ENCODE assay signal across 8 cellular contexts in the genomic region with DNA sequence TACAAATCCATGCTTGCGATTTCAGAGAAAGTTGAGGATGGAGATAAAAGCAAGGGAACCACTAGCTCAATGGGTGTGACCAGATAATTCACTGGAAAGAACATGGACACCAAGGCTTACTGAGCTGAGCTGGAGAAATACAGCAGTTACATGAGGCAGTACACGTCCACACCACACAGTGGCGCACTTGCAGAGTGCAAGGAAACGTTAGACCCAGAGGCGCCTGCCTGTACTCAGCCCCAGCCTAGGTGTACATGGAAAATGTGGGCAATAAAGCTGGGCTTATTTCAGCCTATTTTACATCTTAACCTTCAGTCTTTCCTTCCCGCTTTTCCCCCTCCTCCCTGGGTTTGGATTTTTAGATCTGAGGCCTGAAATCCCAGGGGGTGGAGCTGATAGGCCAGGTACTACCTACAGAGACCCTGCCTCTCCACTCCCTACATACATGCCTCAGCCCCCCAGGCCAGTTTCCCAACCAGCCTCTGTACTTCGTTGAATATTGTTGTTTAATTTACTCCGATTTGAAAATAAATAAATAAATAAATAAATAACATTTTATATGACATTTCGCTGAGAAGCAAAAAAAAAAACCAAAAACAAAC.
DNase-seq lines count a peak whose midpoint lies in the region; ATAC-seq and TF ChIP-seq lines count a peak whose summit lies in the region.

No MANE protein-coding gene starts in this region.

- H3K27me3 ChIP-seq in Karpas-422 (ENCODE audit: low read length): no peaks in the 10 kb centered on the region
- H3K27me3 ChIP-seq in PC-3 (ENCODE audit: low read length): no peaks in the 10 kb centered on the region
- H3K27me3 ChIP-seq in neuronal stem cell (ENCODE audit: control insufficient read depth in 3 of 3, insufficient read depth in 3 of 3, low read depth in 1 of 3, low read length in 3 of 3): peaks cover 0 to 6% (median 0%) of the 10 kb centered on the region in 3 experiments
- H3K27me3 ChIP-seq in tibial nerve: no peaks in the 10 kb centered on the region

- H3K4me2 ChIP-seq in Karpas-422 (ENCODE audit: low read depth, low read length, poor library complexity, severe bottlenecking) (no peak overlapping the region), PC-3 (ENCODE audit: low read length) (no peak overlapping the region), neuronal stem cell (ENCODE audit: insufficient read depth, low read length, poor library complexity, severe bottlenecking) (no peak overlapping the region)

- no peak for TF ChIP-seq POLR2A in tibial nerve (IDR thresholded peaks at IDR 0.05)

- H4K8ac ChIP-seq in neuronal stem cell (ENCODE audit: low read depth, low read length): no peak overlapping the region

- no peak overlapping the region for H3K23ac ChIP-seq in neuronal stem cell (ENCODE audit: low read depth, low read length, poor library complexity)

- H2BK5ac ChIP-seq in neuronal stem cell (ENCODE audit: low read length): no peak overlapping the region

- peak; percentile 83 for TF ChIP-seq CTCF in PC-3 (conservative IDR thresholded peaks at IDR 0.05; ENCODE audit: low read depth, low read length)
- peak; percentile 98 for TF ChIP-seq CTCF in fibroblast of pulmonary artery (IDR thresholded peaks at IDR 0.05; ENCODE audit: low read length, missing control alignments)
- TF ChIP-seq CTCF in tibial nerve (IDR thresholded peaks at IDR 0.05): peak; percentile 55 to 76 (median 63)

- H3K36me3 Mint-ChIP-seq in activated T-cell treated with anti-CD3 and anti-CD28 coated beads, Interleukin-2, amount 50 U/mL, for 4 hours (ENCODE audit: insufficient read depth): no peaks in the 10 kb centered on the region

- no CpG with 5 or more reads among the region's 9 CpGs for WGBS in neuronal stem cell (ENCODE audit: extremely low coverage in 2 of 2, insufficient read length in 2 of 2, insufficient replicate concordance in 1 of 2), 2 donors
- WGBS in tibial nerve, 2 donors: 28 to 29% methylated on average over 9 of the region's 9 CpGs

- H2AK5ac ChIP-seq in neuronal stem cell (ENCODE audit: low read depth, low read length): no peak overlapping the region

- no peaks in the 10 kb centered on the region for H4K20me1 ChIP-seq in Karpas-422 (ENCODE audit: insufficient read depth, low read depth, low read length)
- H4K20me1 ChIP-seq in PC-3 (ENCODE audit: low read length): no peaks in the 10 kb centered on the region

- no peaks in the 10 kb centered on the region for H3K9me3 ChIP-seq in Karpas-422 (ENCODE audit: low read length)
- no peaks in the 10 kb centered on the region for H3K9me3 ChIP-seq in PC-3 (ENCODE audit: low read length)
- no peaks in the 10 kb centered on the region for H3K9me3 ChIP-seq in neuronal stem cell (replicated peaks in 1 of 2; ENCODE audit: control insufficient read depth in 2 of 2, insufficient read depth in 1 of 2, low read depth in 1 of 2, low read length in 2 of 2)
- H3K9me3 ChIP-seq in tibial nerve: no peaks in the 10 kb centered on the region

- H2BK12ac ChIP-seq in neuronal stem cell (ENCODE audit: low read length): no peak overlapping the region

- no peaks in the 10 kb centered on the region for H3K79me1 ChIP-seq in neuronal stem cell (ENCODE audit: low read depth, low read length)

- H3K4me1 ChIP-seq in Karpas-422 (ENCODE audit: low read length): no peaks in the 10 kb centered on the region
- H3K4me1 ChIP-seq in PC-3 (ENCODE audit: insufficient read depth, low read length): no peaks in the 10 kb centered on the region
- H3K4me1 ChIP-seq in neuronal stem cell (ENCODE audit: control insufficient read depth in 2 of 2, insufficient read depth in 1 of 2, low read depth in 1 of 2, low read length in 2 of 2): no peaks in the 10 kb centered on the region
- peaks cover 0 to 3% (median 0%) of the 10 kb centered on the region in 4 donors for H3K4me1 ChIP-seq in tibial nerve

- intact Hi-C loops in PC-3 (cut with micrococcal nuclease): loop anchor here (1.0 to 2.0 kb wide), 5 partner anchors 76 to 243 kb away; no protein-coding TSS in a partner anchor

- H3K18ac ChIP-seq in neuronal stem cell (ENCODE audit: low read length): no peak overlapping the region

- H3K79me2 ChIP-seq in Karpas-422 (ENCODE audit: low read length) (no peaks in the 10 kb centered on the region), PC-3 (ENCODE audit: low read length) (no peaks in the 10 kb centered on the region)

- H2AFZ ChIP-seq in Karpas-422 (ENCODE audit: low read length) (no peak overlapping the region; the same call in 1 of the 2 replicates), PC-3 (ENCODE audit: low read length) (no peak overlapping the region), neuronal stem cell (ENCODE audit: low read length) (no peak overlapping the region)

- no peaks in the 10 kb centered on the region for H3K9me2 ChIP-seq in Karpas-422 (replicated peaks; ENCODE audit: insufficient read depth, low read length)
- no peaks in the 10 kb centered on the region for H3K9me2 ChIP-seq in PC-3 (replicated peaks; ENCODE audit: low read length)

- TF ChIP-seq EP300 in tibial nerve (IDR thresholded peaks at IDR 0.05): no peak

- peak; percentile 87 for DNase-seq in GM03348 (ENCODE audit: low spot score)
- peak; percentile 86 for DNase-seq in H4 (ENCODE audit: low spot score)
- DNase-seq in Karpas-422: peak; percentile 88
- DNase-seq in PC-3: peak; percentile 86
- peak; percentile 34 for DNase-seq in activated T-cell treated with anti-CD3 and anti-CD28 coated beads, Interleukin-2, amount 50 U/mL, for 4 hours
- DNase-seq in fibroblast of pulmonary artery (ENCODE audit: low read depth): peak; percentile 87
- DNase-seq in neuronal stem cell (ENCODE audit: low spot score): peak; percentile 74
- DNase-seq in tibial nerve (ENCODE audit: low spot score in 2 of 2): peak; percentile 60 to 90

- no peak overlapping the region for H3K27ac ChIP-seq in Karpas-422 (ENCODE audit: low read length)
- no peak overlapping the region for H3K27ac ChIP-seq in PC-3 (ENCODE audit: low read length)
- no peak overlapping the region for H3K27ac ChIP-seq in neuronal stem cell (replicated peaks; ENCODE audit: low read length)
- no peak overlapping the region for H3K27ac ChIP-seq in tibial nerve

- peak; percentile 99 for ATAC-seq in PC-3
- ATAC-seq in activated T-cell treated with anti-CD3 and anti-CD28 coated beads, Interleukin-2, amount 50 U/mL, for 4 hours: peak; percentile 89 to 90

- H3K4me3 ChIP-seq in Karpas-422 (ENCODE audit: low read length) (no peak overlapping the region), PC-3 (ENCODE audit: low read length) (no peak overlapping the region), fibroblast of pulmonary artery (replicated peaks; ENCODE audit: low read depth, low read length) (no peak overlapping the region), neuronal stem cell (ENCODE audit: low read length in 2 of 2) (no peak overlapping the region), tibial nerve (no peak overlapping the region)

- no peaks in the 10 kb centered on the region for H3F3A ChIP-seq in PC-3 (ENCODE audit: low read length, unreplicated experiment)

- H3K9ac ChIP-seq in Karpas-422 (ENCODE audit: low read length) (no peak overlapping the region), PC-3 (ENCODE audit: low read length) (no peak overlapping the region), neuronal stem cell (ENCODE audit: low read depth, low read length, poor library complexity) (no peak overlapping the region)

- H2BK120ac ChIP-seq in neuronal stem cell (ENCODE audit: low read depth, low read length): no peak overlapping the region

- no peaks in the 10 kb centered on the region for H3K9me3 Mint-ChIP-seq in activated T-cell treated with anti-CD3 and anti-CD28 coated beads, Interleukin-2, amount 50 U/mL, for 4 hours

- no peak overlapping the region for H2BK15ac ChIP-seq in neuronal stem cell (ENCODE audit: low read length)

- H3K14ac ChIP-seq in neuronal stem cell (ENCODE audit: low read length): no peak overlapping the region

- no peak overlapping the region for H3K4me3 Mint-ChIP-seq in activated T-cell treated with anti-CD3 and anti-CD28 coated beads, Interleukin-2, amount 50 U/mL, for 4 hours

- POLR2A ChIA-PET in PC-3 (lab: Charles Lee; ENCODE audit: unreplicated experiment): no interaction called here

- peaks cover 19% of the 10 kb centered on the region for H3K27me3 Mint-ChIP-seq in activated T-cell treated with anti-CD3 and anti-CD28 coated beads, Interleukin-2, amount 50 U/mL, for 4 hours (ENCODE audit: low read depth)

- CTCF ChIA-PET in PC-3 (lab: Charles Lee): interaction anchor here (0.6 to 1.1 kb wide), 6 partner anchors 36 to 242 kb away, joined by 3 to 5 read pairs (median 3); no protein-coding TSS in a partner anchor

- no TSS peak for BruUV-seq in PC-3 (replicated peaks; lab: Mats Ljungman, UMichigan)

- no peak overlapping the region for H4K91ac ChIP-seq in neuronal stem cell (ENCODE audit: low read depth, low read length, poor library complexity)

- no peaks in the 10 kb centered on the region for H3K4me1 Mint-ChIP-seq in activated T-cell treated with anti-CD3 and anti-CD28 coated beads, Interleukin-2, amount 50 U/mL, for 4 hours (ENCODE audit: low read depth)

- H3K36me3 ChIP-seq in Karpas-422 (ENCODE audit: insufficient read depth, low read length) (no peaks in the 10 kb centered on the region), PC-3 (ENCODE audit: low read depth, low read length) (no peaks in the 10 kb centered on the region), neuronal stem cell (replicated peaks in 1 of 2; ENCODE audit: control insufficient read depth in 2 of 2, insufficient read depth in 2 of 2, low read length in 2 of 2) (no peaks in the 10 kb centered on the region), tibial nerve (no peaks in the 10 kb centered on the region)

- H3K4ac ChIP-seq in neuronal stem cell (ENCODE audit: low read length): no peak overlapping the region

Comparison
In these comparisons a context has a peak if more than half of its experiments do, and no peak if none do; other contexts are left out.
1. DNase-seq: peak in every context shown above with its lines; median percentile 88 in Karpas-422; 87 in GM03348; 87 in fibroblast of pulmonary artery; 86 in H4; 86 in PC-3; 75 in tibial nerve; 74 in neuronal stem cell; 34 in activated T-cell treated with anti-CD3 and anti-CD28 coated beads, Interleukin-2, amount 50 U/mL, for 4 hours.